ENCODE assay signal across 1 cellular context in genomic region chrX:88604433-88605221, GRCh38.
TF ChIP-seq lines count a peak whose summit lies in the region.

No MANE protein-coding gene starts in this region.

TF ChIP-seq in HepG2, 621 proteins besides CTCF, POLR2A, EP300 and RAD21 (continued from another document and continues in another):
- TF ChIP-seq ZBTB44 (CRISPR knock-in tag; IDR thresholded peaks at IDR 0.05) (no peak), ZBTB33 (CRISPR knock-in tag; IDR thresholded peaks at IDR 0.05) (0 out of 2 replicates have a peak, but pooled peaks have one; percentile 26), SNAPC2 (CRISPR knock-in tag; IDR thresholded peaks at IDR 0.05) (0 out of 2 replicates have a peak, but pooled peaks have one; percentile 40), GPBP1L1 (CRISPR knock-in tag; IDR thresholded peaks at IDR 0.05) (no peak), ZNF276 (CRISPR knock-in tag; IDR thresholded peaks at IDR 0.05; ENCODE audit: low read depth) (no peak), PHF21A (CRISPR knock-in tag; IDR thresholded peaks at IDR 0.05) (peak; percentile 81), NONO (IDR thresholded peaks at IDR 0.05) (no peak), NONO (CRISPR knock-in tag; conservative IDR thresholded peaks at IDR 0.05) (peak; percentile 79), ZBTB38 (CRISPR knock-in tag; IDR thresholded peaks at IDR 0.05) (peak; percentile 74), THRA (CRISPR knock-in tag; IDR thresholded peaks at IDR 0.05; ENCODE audit: borderline replicate concordance) (no peak; the same call in 1 of the 2 replicates), RAD51 (IDR thresholded peaks at IDR 0.05; ENCODE audit: borderline replicate concordance) (no peak), ZNF33B (CRISPR knock-in tag; IDR thresholded peaks at IDR 0.05) (0 out of 2 replicates have a peak, but pooled peaks have one; percentile 35), SALL1 (CRISPR knock-in tag; IDR thresholded peaks at IDR 0.05) (peak; percentile 98), CREB1 (IDR thresholded peaks at IDR 0.05) (no peak), CREB1 (CRISPR knock-in tag; IDR thresholded peaks at IDR 0.05) (peak; percentile 46; the same call in 1 of the 2 replicates), GABPA (IDR thresholded peaks at IDR 0.05; ENCODE audit: low read depth, low read length) (no peak), GABPA (CRISPR knock-in tag; IDR thresholded peaks at IDR 0.05; ENCODE audit: low read depth) (peak; percentile 67; the same call in 1 of the 2 replicates), ELF1 (CRISPR knock-in tag; IDR thresholded peaks at IDR 0.05) (peak; percentile 57), ZNF331 (CRISPR knock-in tag; IDR thresholded peaks at IDR 0.05) (peak; percentile 73), ZSCAN30 (CRISPR knock-in tag; IDR thresholded peaks at IDR 0.05) (no peak), TFDP1 (CRISPR knock-in tag; IDR thresholded peaks at IDR 0.05; ENCODE audit: borderline replicate concordance) (peak; percentile 64; the same call in 1 of the 2 replicates), CSRNP2 (CRISPR knock-in tag; conservative IDR thresholded peaks at IDR 0.05; ENCODE audit: low read depth) (no peak), TBX2 (CRISPR knock-in tag; IDR thresholded peaks at IDR 0.05; ENCODE audit: borderline replicate concordance) (peak; percentile 87), ZNF547 (CRISPR knock-in tag; IDR thresholded peaks at IDR 0.05) (peak; percentile 23; the same call in 1 of the 2 replicates), KDM1A (CRISPR knock-in tag; IDR thresholded peaks at IDR 0.05) (peak; percentile 21; the same call in 1 of the 2 replicates), TEAD3 (CRISPR knock-in tag; optimal IDR thresholded peaks at IDR 0.05; ENCODE audit: borderline replicate concordance) (peak; percentile 96), MAZ (IDR thresholded peaks at IDR 0.05; ENCODE audit: borderline replicate concordance, low read depth, low read length) (0 out of 2 replicates have a peak, but pooled peaks have one; percentile 21), MAZ (CRISPR knock-in tag; IDR thresholded peaks at IDR 0.05; ENCODE audit: low read depth) (no peak), ZNF691 (CRISPR knock-in tag; IDR thresholded peaks at IDR 0.05; ENCODE audit: borderline replicate concordance, low read depth) (peak; percentile 30; the same call in 1 of the 2 replicates), ZNF10 (CRISPR knock-in tag; IDR thresholded peaks at IDR 0.05; ENCODE audit: borderline replicate concordance, low read depth) (no peak), ATF1 (CRISPR knock-in tag; IDR thresholded peaks at IDR 0.05) (0 out of 2 replicates have a peak, but pooled peaks have one; percentile 29), FOXC1 (CRISPR knock-in tag; IDR thresholded peaks at IDR 0.05; ENCODE audit: borderline replicate concordance) (peak; percentile 66; the same call in 1 of the 2 replicates), ZBTB7B (CRISPR knock-in tag; IDR thresholded peaks at IDR 0.05) (peak; percentile 30; the same call in 1 of the 2 replicates), MNT (IDR thresholded peaks at IDR 0.05) (peak; percentile 86), BHLHE40 (IDR thresholded peaks at IDR 0.05; ENCODE audit: low read length) (peak; percentile 46), SMAD3 (CRISPR knock-in tag; IDR thresholded peaks at IDR 0.05) (peak; percentile 76), ZNF503 (CRISPR knock-in tag; IDR thresholded peaks at IDR 0.05) (peak; percentile 86), MED13 (CRISPR knock-in tag; IDR thresholded peaks at IDR 0.05) (0 out of 2 replicates have a peak, but pooled peaks have one; percentile 40), NFKBIZ (CRISPR knock-in tag; IDR thresholded peaks at IDR 0.05) (peak; percentile 64; the same call in 1 of the 2 replicates), ATF2 (CRISPR knock-in tag; IDR thresholded peaks at IDR 0.05) (peak; percentile 81), SOX13 (IDR thresholded peaks at IDR 0.05) (no peak), SOX13 (CRISPR knock-in tag; conservative IDR thresholded peaks at IDR 0.05 in 1 of 2, IDR thresholded peaks at IDR 0.05 in 1 of 2) (peak in 1 of 2 experiments; percentile 83; a peak in 2 of 4 replicates), ZNF775 (CRISPR knock-in tag; IDR thresholded peaks at IDR 0.05; ENCODE audit: borderline replicate concordance) (0 out of 2 replicates have a peak, but pooled peaks have one; percentile 65), TFDP2 (CRISPR knock-in tag; IDR thresholded peaks at IDR 0.05) (0 out of 2 replicates have a peak, but pooled peaks have one; percentile 19)
